ENCODE assay signal across 8 cellular contexts in the genomic region with DNA sequence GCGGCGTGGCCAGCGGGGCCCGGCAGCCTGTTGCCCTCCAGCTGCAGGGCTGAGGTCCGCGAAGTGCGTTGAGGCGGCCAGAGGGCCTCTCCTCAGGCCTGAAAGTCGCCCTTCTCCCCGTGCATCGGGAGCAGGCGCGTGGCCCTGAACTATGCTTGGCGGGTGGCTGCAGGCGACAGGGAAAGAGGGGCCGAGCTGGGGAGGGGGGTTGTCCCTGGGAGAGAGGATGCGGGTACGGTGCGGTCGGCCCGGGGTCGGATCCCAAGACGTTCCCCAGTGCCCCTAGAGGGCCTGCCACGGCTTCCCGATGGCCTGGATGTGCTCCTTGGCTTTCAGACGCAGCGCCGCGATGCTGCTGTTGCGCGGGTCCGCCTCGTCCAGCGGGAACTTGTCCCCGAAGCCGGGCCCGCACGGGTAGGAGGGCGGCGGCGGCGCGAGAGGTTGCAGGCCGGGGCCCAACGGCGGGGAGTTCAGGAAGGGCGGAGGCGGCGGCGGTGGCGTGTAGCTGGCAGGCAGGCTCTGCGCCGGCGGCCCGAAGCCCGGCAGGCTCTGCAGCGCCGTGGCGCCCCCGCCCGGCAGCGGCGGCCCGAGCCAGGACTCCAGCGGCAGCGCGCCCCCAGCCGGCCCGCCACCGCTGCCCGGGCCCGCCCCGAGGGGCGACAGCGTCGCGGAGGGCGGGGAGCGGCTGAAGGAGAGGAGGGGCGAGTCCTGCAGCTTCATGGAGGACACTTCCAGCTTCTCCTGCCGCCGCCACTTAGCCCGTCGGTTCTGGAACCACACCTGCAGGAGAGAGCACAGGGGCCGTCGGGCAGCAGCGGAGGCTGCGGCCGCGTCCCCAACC. TPM values are rescaled to one million over a fixed set of nuclear protein-coding genes. Genes with fewer than 3 reads are reported as not detected.
DNase-seq lines count a peak whose midpoint lies in the region; ATAC-seq and TF ChIP-seq lines count a peak whose summit lies in the region.

No MANE protein-coding gene starts in this region.

- DNase-seq in DMS153 treated with DMSO at 0.1 percent for 48 hours (lab: John Stamatoyannopoulos, UW; ENCODE audit: unreplicated experiment) (peak; percentile 63), HAP-1 (ENCODE audit: low spot score in 2 of 2) (peak; percentile 39 to 74), RPMI8226 (peak; percentile 70), endodermal cell (peak; percentile 94), omental fat pad (ENCODE audit: low spot score) (no peak), NK-92 (lab: John Stamatoyannopoulos, UW; ENCODE audit: unreplicated experiment) (no peak), NCI-H187 (lab: John Stamatoyannopoulos, UW) (no peak), dedifferentiated amniotic fluid mesenchymal stem cell (ENCODE audit: extremely low spot score) (no peak)

- H3K4me1 ChIP-seq in HAP-1 (no peaks in the 10 kb centered on the region), endodermal cell (ENCODE audit: control insufficient read depth, insufficient read depth, low read length) (no peaks in the 10 kb centered on the region)

- no peak overlapping the region for H3K27ac Mint-ChIP-seq in endodermal cell

- ATAC-seq in omental fat pad (ENCODE audit: low FRiP score), result peak; percentile 34

- peak; percentile 56 for TF ChIP-seq CTCF in endodermal cell (conservative IDR thresholded peaks at IDR 0.05)
- no peak for TF ChIP-seq CTCF in omental fat pad (IDR thresholded peaks at IDR 0.05)

- H3K36me3 Mint-ChIP-seq in endodermal cell (ENCODE audit: low read depth), result no peaks in the 10 kb centered on the region

- peak overlapping the region; percentile 62 for H3K4me3 Mint-ChIP-seq in endodermal cell

- H3K36me3 ChIP-seq in HAP-1 (replicated peaks) (no peaks in the 10 kb centered on the region), endodermal cell (ENCODE audit: control insufficient read depth, insufficient read depth, low read length) (no peaks in the 10 kb centered on the region)

- no peak overlapping the region for H3K9ac ChIP-seq in endodermal cell (ENCODE audit: extremely low read depth, low read length, poor library complexity, severe bottlenecking)

- H3K27ac ChIP-seq in endodermal cell (ENCODE audit: low read depth, low read length), result no peak overlapping the region

- peaks cover 84% of the 10 kb centered on the region for H3K27me3 ChIP-seq in HAP-1 (ENCODE audit: low read depth)
- peaks cover 98% of the 10 kb centered on the region for H3K27me3 ChIP-seq in endodermal cell (ENCODE audit: control insufficient read depth, insufficient read depth, low read length, poor library complexity, severe bottlenecking)

- H3K9me3 Mint-ChIP-seq in endodermal cell, result no peaks in the 10 kb centered on the region

- H3K9me3 ChIP-seq in HAP-1, result no peaks in the 10 kb centered on the region; the same call in 1 of the 2 replicates
- peaks cover 14% of the 10 kb centered on the region for H3K9me3 ChIP-seq in endodermal cell (ENCODE audit: control insufficient read depth, low read length)

- 1 to 2% methylated on average over 42 to 90 of the region's 90 CpGs for WGBS in endodermal cell (ENCODE audit: insufficient coverage in 1 of 2, insufficient read length in 1 of 2), 2 experiments

- in situ Hi-C loops in HAP-1 (cut with MboI; ENCODE audit: low sequenced_read_pairs), result no loop called here

- H3K27me3 Mint-ChIP-seq in endodermal cell (ENCODE audit: insufficient read depth), result peaks cover 95% of the 10 kb centered on the region

- peak overlapping the region; percentile 27 for H3K4me3 ChIP-seq in HAP-1
- H3K4me3 ChIP-seq in endodermal cell (ENCODE audit: low read length), result peak overlapping the region; percentile 63

- peaks cover 18% of the 10 kb centered on the region for H3K4me1 Mint-ChIP-seq in endodermal cell

RNA-seq across cellular contexts. Expression of a gene that starts 4.3 kb away (rescaled TPM):
- total RNA-seq in endodermal cell (under 1 TPM in 1 of 2 donors, not detected in 1; 0.18 TPM), omental fat pad (not detected)
- 0.25 TPM for polyA plus RNA-seq in endodermal cell (2013, experiment 1 of 2)
- polyA plus RNA-seq in endodermal cell (2013, experiment 2 of 2), result 0.29 TPM

RNA-seq across cellular contexts. Expression of a gene that starts 49.0 kb away (rescaled TPM):
- total RNA-seq in endodermal cell (1 to 10 TPM; 4.4 to 6.5 TPM), omental fat pad (not detected)
- 1.2 TPM for polyA plus RNA-seq in endodermal cell (2013, experiment 1 of 2)
- 2.2 TPM for polyA plus RNA-seq in endodermal cell (2013, experiment 2 of 2)

RNA-seq across cellular contexts. Expression of a gene that starts 49.5 kb away (rescaled TPM):
- not detected for total RNA-seq in endodermal cell
- polyA plus RNA-seq in endodermal cell (2013, experiment 1 of 2), result not detected
- polyA plus RNA-seq in endodermal cell (2013, experiment 2 of 2), result not detected
- total RNA-seq in omental fat pad, result under 1 TPM in 1 of 4 donors, not detected in 3; 0.46 TPM

Comparison
In these comparisons a context has a peak if more than half of its experiments do, and no peak if none do; other contexts are left out.
1. DNase-seq: peak in DMS153 treated with DMSO at 0.1 percent for 48 hours (single experiment), HAP-1 (2 of 2), RPMI8226 (single experiment) and endodermal cell (single experiment); none in omental fat pad (single experiment), NK-92 (single experiment), NCI-H187 (0 of 2) and dedifferentiated amniotic fluid mesenchymal stem cell (single experiment).
2. RNA of a gene that starts 49.0 kb away (total RNA-seq): 4.4 to 6.5 TPM in endodermal cell; not detected in omental fat pad; every median in the first group is over 4 times any median in the second.